ENCODE assay signal across 17 cellular contexts in genomic region chr21:46095814-46096595, GRCh38. TPM values are rescaled to one million over a fixed set of nuclear protein-coding genes. Genes with fewer than 3 reads are reported as not detected.
DNase-seq lines count a peak whose midpoint lies in the region; ATAC-seq and TF ChIP-seq lines count a peak whose summit lies in the region.
"Had no signal": no experiment of that assay in that cellular context is flagged by ENCODE, and none has a peak within 500 bp of the region (broad histone marks: within the 10 kb centered on the region; RNA-seq: fewer than 3 reads in every experiment).

No MANE protein-coding gene starts in this region.

- H3K4me3 ChIP-seq in mucosa of descending colon = no peak overlapping the region
- no peak overlapping the region for H3K4me3 ChIP-seq in thoracic aorta
- no peak overlapping the region for H3K4me3 ChIP-seq in mammary epithelial cell (replicated peaks in 1 of 3; ENCODE audit: insufficient read depth in 1 of 3, low read depth in 2 of 3, low read length in 3 of 3)
- H3K4me3 ChIP-seq: GM12878, pancreas had no signal

- H2AFZ ChIP-seq in mammary epithelial cell (ENCODE audit: low read depth, low read length) = no peak overlapping the region

- H3K9me3 Mint-ChIP-seq in activated naive CD4-positive, alpha-beta T cell treated with anti-CD3 and anti-CD28 coated beads, Interleukin-2, amount 10 ng/mL, durations not matched to agents 7 days and 5 days = peaks cover 4% of the 10 kb centered on the region
- H3K9me3 Mint-ChIP-seq in activated naive CD4-positive, alpha-beta T cell treated with anti-CD3 and anti-CD28 coated beads for 36 hours = peaks cover 2% of the 10 kb centered on the region

- H3K9ac ChIP-seq in mammary epithelial cell (ENCODE audit: insufficient read depth, low read length) = no peak overlapping the region

- H3K27ac Mint-ChIP-seq in activated naive CD4-positive, alpha-beta T cell treated with anti-CD3 and anti-CD28 coated beads, Interleukin-2, amount 10 ng/mL, durations not matched to agents 7 days and 5 days = no peak overlapping the region
- H3K27ac Mint-ChIP-seq in activated naive CD4-positive, alpha-beta T cell treated with anti-CD3 and anti-CD28 coated beads for 36 hours = no peak overlapping the region

- H3K36me3 Mint-ChIP-seq in activated naive CD4-positive, alpha-beta T cell treated with anti-CD3 and anti-CD28 coated beads, Interleukin-2, amount 10 ng/mL, durations not matched to agents 7 days and 5 days = no peaks in the 10 kb centered on the region
- no peaks in the 10 kb centered on the region for H3K36me3 Mint-ChIP-seq in activated naive CD4-positive, alpha-beta T cell treated with anti-CD3 and anti-CD28 coated beads for 36 hours (ENCODE audit: low read depth)

- no peaks in the 10 kb centered on the region for H3K79me2 ChIP-seq in mammary epithelial cell (ENCODE audit: insufficient read depth, low read length)

- BruUV-seq in mammary epithelial cell (replicated peaks; lab: Mats Ljungman, UMichigan) = no TSS peak

- peaks cover 5% of the 10 kb centered on the region for H3K4me1 Mint-ChIP-seq in activated naive CD4-positive, alpha-beta T cell treated with anti-CD3 and anti-CD28 coated beads, Interleukin-2, amount 10 ng/mL, durations not matched to agents 7 days and 5 days
- no peaks in the 10 kb centered on the region for H3K4me1 Mint-ChIP-seq in activated naive CD4-positive, alpha-beta T cell treated with anti-CD3 and anti-CD28 coated beads for 36 hours (ENCODE audit: low read depth)

- whole genome bisulfite sequencing in mammary epithelial cell (ENCODE audit: low coverage, missing lambda C conversion rate) = 84% methylated on average over 12 of the region's 12 CpGs

- intact Hi-C loops in activated naive CD4-positive, alpha-beta T cell treated with anti-CD3 and anti-CD28 coated beads for 36 hours (cut with micrococcal nuclease) = no loop called here
- intact Hi-C loops in mucosa of descending colon (cut with DNase I, micrococcal nuclease) (no loop called here), mammary epithelial cell (cut with micrococcal nuclease) (no loop called here)

- H3K9me3 ChIP-seq in mucosa of descending colon (no peaks in the 10 kb centered on the region), thoracic aorta (no peaks in the 10 kb centered on the region), mammary epithelial cell (replicated peaks; ENCODE audit: insufficient read depth, low read length) (no peaks in the 10 kb centered on the region)
- H3K9me3 ChIP-seq: heart left ventricle, pancreas had no signal

- H3K4me1 ChIP-seq in mucosa of descending colon (ENCODE audit: low read depth) (no peaks in the 10 kb centered on the region), thoracic aorta (ENCODE audit: control insufficient read depth in 1 of 2, low read depth in 2 of 2) (peaks cover 16 to 50% of the 10 kb centered on the region in 2 donors), mammary epithelial cell (ENCODE audit: insufficient read depth, low read length) (no peaks in the 10 kb centered on the region)
- H3K4me1 ChIP-seq: pancreas had no signal

- H3K27me3 ChIP-seq in thoracic aorta (replicated peaks; ENCODE audit: insufficient read depth) = no peaks in the 10 kb centered on the region
- H3K27me3 ChIP-seq in mammary epithelial cell (ENCODE audit: insufficient read depth, low read length) = peaks cover 12% of the 10 kb centered on the region

- H3K4me3 Mint-ChIP-seq in activated naive CD4-positive, alpha-beta T cell treated with anti-CD3 and anti-CD28 coated beads, Interleukin-2, amount 10 ng/mL, durations not matched to agents 7 days and 5 days = no peak overlapping the region
- no peak overlapping the region for H3K4me3 Mint-ChIP-seq in activated naive CD4-positive, alpha-beta T cell treated with anti-CD3 and anti-CD28 coated beads for 36 hours

- in situ Hi-C loops in mammary epithelial cell (cut with MboI; ENCODE audit: low sequenced_read_pairs in 2 of 2) = no loop called here

- TF ChIP-seq CTCF in mucosa of descending colon (IDR thresholded peaks at IDR 0.05) (no peak), thoracic aorta (IDR thresholded peaks at IDR 0.05) (no peak), mammary epithelial cell (conservative IDR thresholded peaks at IDR 0.05 in 1 of 2, IDR thresholded peaks at IDR 0.05 in 1 of 2; ENCODE audit: extremely low read depth in 1 of 2, insufficient read depth in 1 of 2, low read depth in 1 of 2, low read length in 2 of 2) (no peak)

- H3K27ac ChIP-seq in thoracic aorta (peak overlapping the region; percentile 93 to 97), mammary epithelial cell (ENCODE audit: insufficient read depth, low read depth, low read length) (no peak overlapping the region)
- H3K27ac ChIP-seq: epithelial cell of prostate, pancreas had no signal

- H4K20me1 ChIP-seq in mammary epithelial cell (ENCODE audit: insufficient read depth, low read length) = no peaks in the 10 kb centered on the region

- H3K4me2 ChIP-seq in mammary epithelial cell (ENCODE audit: insufficient read depth, low read depth, low read length) = no peak overlapping the region

- H3K36me3 ChIP-seq in mucosa of descending colon (ENCODE audit: low read depth) (no peaks in the 10 kb centered on the region), thoracic aorta (no peaks in the 10 kb centered on the region), mammary epithelial cell (ENCODE audit: insufficient read depth, low read length) (no peaks in the 10 kb centered on the region)
- H3K36me3 ChIP-seq: heart left ventricle, pancreas had no signal

- CTCF ChIA-PET in activated naive CD4-positive, alpha-beta T cell treated with anti-CD3 and anti-CD28 coated beads, Interleukin-2, amount 10 ng/mL, durations not matched to agents 7 days and 5 days (lab: Charles Lee) = no interaction called here
- CTCF ChIA-PET in activated naive CD4-positive, alpha-beta T cell treated with anti-CD3 and anti-CD28 coated beads for 36 hours (lab: Charles Lee) = no interaction called here
- CTCF ChIA-PET in mammary epithelial cell (lab: Charles Lee; ENCODE audit: low non-redundant PET) = no interaction called here

- H3K27me3 Mint-ChIP-seq in activated naive CD4-positive, alpha-beta T cell treated with anti-CD3 and anti-CD28 coated beads, Interleukin-2, amount 10 ng/mL, durations not matched to agents 7 days and 5 days = peaks cover 46% of the 10 kb centered on the region
- peaks cover 7% of the 10 kb centered on the region for H3K27me3 Mint-ChIP-seq in activated naive CD4-positive, alpha-beta T cell treated with anti-CD3 and anti-CD28 coated beads for 36 hours (ENCODE audit: low read depth)

- DNase-seq in activated naive CD4-positive, alpha-beta T cell treated with anti-CD3 and anti-CD28 coated beads, Interleukin-2, amount 10 ng/mL, durations not matched to agents 7 days and 5 days = peak; percentile 18
- DNase-seq in activated naive CD4-positive, alpha-beta T cell treated with anti-CD3 and anti-CD28 coated beads for 36 hours = no peak
- peak; percentile 45 for DNase-seq in activated CD8-positive, alpha-beta memory T cell treated with anti-CD3 and anti-CD28 coated beads, Interleukin-2, amount 50 U/mL, for 48 hours
- DNase-seq in mucosa of descending colon (peak in 2 of 3 donors; percentile 16 to 27), thoracic aorta (ENCODE audit: low spot score) (no peak), H4 (ENCODE audit: low spot score) (no peak), mammary epithelial cell (no peak), NCI-H446 treated with DMSO at 0.1 percent for 48 hours (lab: John Stamatoyannopoulos, UW) (no peak)
- DNase-seq: activated naive CD4-positive, alpha-beta T cell treated with anti-CD3 and anti-CD28 coated beads, Interleukin-2, amount 50 U/mL, for 16 hours; NCI-H1436; NCI-H524; trophoblast cell had no signal

- dilution Hi-C loops in mammary epithelial cell (cut with HindIII; ENCODE audit: low sequenced_read_pairs) = no loop called here

- ATAC-seq in mucosa of descending colon (no peak), thoracic aorta (ENCODE audit: insufficient number of reproducible peaks, low FRiP score, low read depth) (no peak)
- ATAC-seq: GM12878, heart left ventricle, left colon, pancreas had no signal

RNA-seq across cellular contexts. Expression of gene COL6A2, which starts 1.9 kb away (rescaled TPM):
- total RNA-seq in activated naive CD4-positive, alpha-beta T cell treated with anti-CD3 and anti-CD28 coated beads for 36 hours = 1 to 10 TPM; 6.7 to 8.4 TPM
- total RNA-seq in mucosa of descending colon (100 to 1,000 TPM in 2 of 3 donors, 10 to 100 TPM in 1; 65.1 to 858 (median 191) TPM), thoracic aorta (1,000 to 10,000 TPM; 1,835 to 1,885 TPM), mammary epithelial cell (10 to 100 TPM in 1 of 2 donors, under 1 TPM in 1; 0.87 to 47.0 TPM)
- 38.5 and 53.6 TPM in 2 replicates for total RNA-seq in H4 (2014; rRNA removed; shearing (Covaris generic))
- 0.74 TPM for polyA plus RNA-seq in mammary epithelial cell
- not detected for polyA minus RNA-seq in mammary epithelial cell

RNA-seq across cellular contexts. Expression of gene FTCD, which starts 59.4 kb away (rescaled TPM):
- not detected for total RNA-seq in activated naive CD4-positive, alpha-beta T cell treated with anti-CD3 and anti-CD28 coated beads for 36 hours
- total RNA-seq in mucosa of descending colon = 1 to 10 TPM in 1 of 3 donors, under 1 TPM in 1, not detected in 1; 0.36 to 2.1 TPM
- total RNA-seq in thoracic aorta = under 1 TPM in 1 of 2 donors, not detected in 1; 0.27 TPM
- 0.41 TPM in 1 of 2 replicates, not detected in the other for total RNA-seq in H4 (2014; rRNA removed; shearing (Covaris generic))
- total RNA-seq in mammary epithelial cell = under 1 TPM in 1 of 2 donors, not detected in 1; 0.50 TPM
- polyA plus RNA-seq in mammary epithelial cell = not detected
- polyA minus RNA-seq in mammary epithelial cell = not detected

Comparison
In these comparisons a context has a peak if more than half of its experiments do, and no peak if none do; other contexts are left out.
1. DNase-seq: peak in activated naive CD4-positive, alpha-beta T cell treated with anti-CD3 and anti-CD28 coated beads, Interleukin-2, amount 10 ng/mL, durations not matched to agents 7 days and 5 days (single experiment), activated CD8-positive, alpha-beta memory T cell treated with anti-CD3 and anti-CD28 coated beads, Interleukin-2, amount 50 U/mL, for 48 hours (single experiment) and mucosa of descending colon (2 of 3); none in activated naive CD4-positive, alpha-beta T cell treated with anti-CD3 and anti-CD28 coated beads for 36 hours (single experiment), thoracic aorta (single experiment), H4 (single experiment), mammary epithelial cell (single experiment) and NCI-H446 treated with DMSO at 0.1 percent for 48 hours (single experiment).